14 cellular contexts compared by ENCODE assay signal in the genomic region with DNA sequence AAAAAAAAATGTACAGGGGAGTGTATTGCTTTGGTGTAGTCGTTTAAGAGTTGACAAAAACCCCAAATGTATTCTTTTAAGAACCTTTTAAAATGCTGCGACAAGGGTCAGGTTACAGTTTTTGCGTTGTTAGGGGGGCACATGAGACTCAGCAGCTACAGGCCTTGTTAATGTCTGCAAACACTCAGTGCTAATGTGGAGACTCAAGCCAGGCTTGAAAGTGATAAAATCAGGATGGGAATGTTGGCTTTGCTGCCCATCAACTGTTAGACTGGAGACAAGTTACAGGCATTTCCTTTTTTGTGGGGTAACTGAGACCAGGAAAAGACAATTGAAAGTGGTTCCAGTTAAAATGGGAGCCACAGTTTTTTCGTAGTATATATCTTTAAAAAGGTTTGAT.
DNase-seq lines count a peak whose midpoint lies in the region; ATAC-seq and TF ChIP-seq lines count a peak whose summit lies in the region.
"Had no signal": no experiment of that assay in that cellular context is flagged by ENCODE, and none has a peak within 500 bp of the region (broad histone marks: within the 10 kb centered on the region; RNA-seq: fewer than 3 reads in every experiment).

No MANE protein-coding gene starts in this region.

- no peak overlapping the region for H3K27ac ChIP-seq in gastrocnemius medialis
- H3K27ac ChIP-seq: brain microvascular endothelial cell, KMS-11, neutrophil, upper lobe of left lung had no signal

- H3K4me3 ChIP-seq in H7 (ENCODE audit: insufficient read depth, low read depth, low read length) (no peak overlapping the region), gastrocnemius medialis (no peak overlapping the region)
- H3K4me3 ChIP-seq: upper lobe of left lung had no signal

- TF ChIP-seq CTCF in WTC11 (IDR thresholded peaks at IDR 0.05) (no peak), gastrocnemius medialis (IDR thresholded peaks at IDR 0.05 in 4 of 5, conservative IDR thresholded peaks at IDR 0.05 in 1 of 5) (no peak)

- H3K27ac Mint-ChIP-seq in WTC11, result peak overlapping the region; percentile 9; the same call in 1 of the 2 replicates

- no peaks in the 10 kb centered on the region for H3K27me3 Mint-ChIP-seq in WTC11 (ENCODE audit: low read depth)

- TF ChIP-seq POLR2A in gastrocnemius medialis (IDR thresholded peaks at IDR 0.05), result no peak

- no peaks in the 10 kb centered on the region for H3K9me3 ChIP-seq in gastrocnemius medialis
- H3K9me3 ChIP-seq: neutrophil, upper lobe of left lung had no signal

- H3K27me3 ChIP-seq in H7 (ENCODE audit: control insufficient read depth, insufficient read depth, low read length), result no peaks in the 10 kb centered on the region
- H3K27me3 ChIP-seq in gastrocnemius medialis, result no peaks in the 10 kb centered on the region
- H3K27me3 ChIP-seq: brain microvascular endothelial cell, neutrophil, upper lobe of left lung had no signal

- H3K9me3 Mint-ChIP-seq in WTC11, result no peaks in the 10 kb centered on the region

- peak; percentile 40 for DNase-seq in DMS153 (lab: John Stamatoyannopoulos, UW)
- peak; percentile 23 for DNase-seq in H7
- no peak for DNase-seq in WTC11 (ENCODE audit: low spot score)
- DNase-seq in iPS-NIHi11 (ENCODE audit: low spot score), result peak; percentile 40
- DNase-seq in gastrocnemius medialis, result no peak
- DNase-seq in germinal center (ENCODE audit: low spot score), result no peak
- DNase-seq: brain microvascular endothelial cell, glutamatergic neuron, upper lobe of left lung had no signal

- H3K36me3 Mint-ChIP-seq in WTC11, result no peaks in the 10 kb centered on the region

- peaks cover 28% of the 10 kb centered on the region for H3K4me1 Mint-ChIP-seq in WTC11

- in situ Hi-C loops in gastrocnemius medialis (cut with MboI; ENCODE audit: low sequenced_read_pairs in 4 of 4), result no loop called here

- H3K36me3 ChIP-seq in H7 (replicated peaks; ENCODE audit: control insufficient read depth, insufficient read depth, low read length) (no peaks in the 10 kb centered on the region), gastrocnemius medialis (no peaks in the 10 kb centered on the region)
- H3K36me3 ChIP-seq: brain microvascular endothelial cell, neutrophil, upper lobe of left lung had no signal

- peaks cover 13% of the 10 kb centered on the region in 2 donors for H3K4me1 ChIP-seq in gastrocnemius medialis

- CTCF ChIA-PET in WTC11 (lab: Charles Lee), result no interaction called here

- POLR2A ChIA-PET in WTC11 (lab: Charles Lee), result no interaction called here

- intact Hi-C loops in gastrocnemius medialis (cut with DNase I; ENCODE audit: low total_unique reads), result no loop called here

- 0 out of 2 replicates have a peak overlapping the region, but pooled peaks have one; percentile 24 for H3K4me3 Mint-ChIP-seq in WTC11

- ATAC-seq in WTC11 (peak; percentile 71), gastrocnemius medialis (no peak), HG03108 (IDR thresholded peaks at IDR 0.05; ENCODE audit: unreplicated experiment) (no peak), GM19351 (IDR thresholded peaks at IDR 0.05; ENCODE audit: unreplicated experiment) (no peak)
- ATAC-seq: Panc1 had no signal

TF ChIP-seq in WTC11, 78 proteins besides CTCF, POLR2A, EP300 and RAD21 (continues in another document):
- TF ChIP-seq HMGA2 (CRISPR knock-in tag; IDR thresholded peaks at IDR 0.05), result no peak
- TF ChIP-seq CREB1 (CRISPR knock-in tag; IDR thresholded peaks at IDR 0.05), result no peak
- TF ChIP-seq, protein P1, sequence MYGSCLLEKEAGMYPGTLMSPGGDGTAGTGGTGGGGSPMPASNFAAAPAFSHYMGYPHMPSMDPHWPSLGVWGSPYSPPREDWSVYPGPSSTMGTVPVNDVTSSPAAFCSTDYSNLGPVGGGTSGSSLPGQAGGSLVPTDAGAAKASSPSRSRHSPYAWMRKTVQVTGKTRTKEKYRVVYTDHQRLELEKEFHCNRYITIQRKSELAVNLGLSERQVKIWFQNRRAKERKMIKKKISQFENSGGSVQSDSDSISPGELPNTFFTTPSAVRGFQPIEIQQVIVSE (CRISPR knock-in tag; IDR thresholded peaks at IDR 0.05; ENCODE audit: borderline replicate concordance), result no peak
- TF ChIP-seq ZNF423 (CRISPR knock-in tag; IDR thresholded peaks at IDR 0.05), result no peak
- no peak for TF ChIP-seq GABPB1 (CRISPR knock-in tag; IDR thresholded peaks at IDR 0.05)
- TF ChIP-seq, protein P2, sequence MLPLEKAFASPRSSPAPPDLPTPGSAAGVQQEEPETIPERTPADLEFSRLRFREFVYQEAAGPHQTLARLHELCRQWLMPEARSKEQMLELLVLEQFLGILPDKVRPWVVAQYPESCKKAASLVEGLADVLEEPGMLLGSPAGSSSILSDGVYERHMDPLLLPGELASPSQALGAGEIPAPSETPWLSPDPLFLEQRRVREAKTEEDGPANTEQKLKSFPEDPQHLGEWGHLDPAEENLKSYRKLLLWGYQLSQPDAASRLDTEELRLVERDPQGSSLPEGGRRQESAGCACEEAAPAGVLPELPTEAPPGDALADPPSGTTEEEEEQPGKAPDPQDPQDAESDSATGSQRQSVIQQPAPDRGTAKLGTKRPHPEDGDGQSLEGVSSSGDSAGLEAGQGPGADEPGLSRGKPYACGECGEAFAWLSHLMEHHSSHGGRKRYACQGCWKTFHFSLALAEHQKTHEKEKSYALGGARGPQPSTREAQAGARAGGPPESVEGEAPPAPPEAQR (CRISPR knock-in tag; IDR thresholded peaks at IDR 0.05), result no peak
- TF ChIP-seq SP1 (CRISPR knock-in tag; conservative IDR thresholded peaks at IDR 0.05), result no peak
- TF ChIP-seq, protein P3, sequence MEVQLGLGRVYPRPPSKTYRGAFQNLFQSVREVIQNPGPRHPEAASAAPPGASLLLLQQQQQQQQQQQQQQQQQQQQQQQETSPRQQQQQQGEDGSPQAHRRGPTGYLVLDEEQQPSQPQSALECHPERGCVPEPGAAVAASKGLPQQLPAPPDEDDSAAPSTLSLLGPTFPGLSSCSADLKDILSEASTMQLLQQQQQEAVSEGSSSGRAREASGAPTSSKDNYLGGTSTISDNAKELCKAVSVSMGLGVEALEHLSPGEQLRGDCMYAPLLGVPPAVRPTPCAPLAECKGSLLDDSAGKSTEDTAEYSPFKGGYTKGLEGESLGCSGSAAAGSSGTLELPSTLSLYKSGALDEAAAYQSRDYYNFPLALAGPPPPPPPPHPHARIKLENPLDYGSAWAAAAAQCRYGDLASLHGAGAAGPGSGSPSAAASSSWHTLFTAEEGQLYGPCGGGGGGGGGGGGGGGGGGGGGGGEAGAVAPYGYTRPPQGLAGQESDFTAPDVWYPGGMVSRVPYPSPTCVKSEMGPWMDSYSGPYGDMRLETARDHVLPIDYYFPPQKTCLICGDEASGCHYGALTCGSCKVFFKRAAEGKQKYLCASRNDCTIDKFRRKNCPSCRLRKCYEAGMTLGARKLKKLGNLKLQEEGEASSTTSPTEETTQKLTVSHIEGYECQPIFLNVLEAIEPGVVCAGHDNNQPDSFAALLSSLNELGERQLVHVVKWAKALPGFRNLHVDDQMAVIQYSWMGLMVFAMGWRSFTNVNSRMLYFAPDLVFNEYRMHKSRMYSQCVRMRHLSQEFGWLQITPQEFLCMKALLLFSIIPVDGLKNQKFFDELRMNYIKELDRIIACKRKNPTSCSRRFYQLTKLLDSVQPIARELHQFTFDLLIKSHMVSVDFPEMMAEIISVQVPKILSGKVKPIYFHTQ (CRISPR knock-in tag; IDR thresholded peaks at IDR 0.05), result no peak
- TF ChIP-seq, protein P4, sequence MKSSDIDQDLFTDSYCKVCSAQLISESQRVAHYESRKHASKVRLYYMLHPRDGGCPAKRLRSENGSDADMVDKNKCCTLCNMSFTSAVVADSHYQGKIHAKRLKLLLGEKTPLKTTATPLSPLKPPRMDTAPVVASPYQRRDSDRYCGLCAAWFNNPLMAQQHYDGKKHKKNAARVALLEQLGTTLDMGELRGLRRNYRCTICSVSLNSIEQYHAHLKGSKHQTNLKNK (CRISPR knock-in tag; IDR thresholded peaks at IDR 0.05), result no peak
- TF ChIP-seq IRF2 (CRISPR knock-in tag; IDR thresholded peaks at IDR 0.05; ENCODE audit: borderline replicate concordance, low read depth), result no peak
- no peak for TF ChIP-seq ZBTB21 (CRISPR knock-in tag; IDR thresholded peaks at IDR 0.05; ENCODE audit: borderline replicate concordance)
- TF ChIP-seq, protein P5, sequence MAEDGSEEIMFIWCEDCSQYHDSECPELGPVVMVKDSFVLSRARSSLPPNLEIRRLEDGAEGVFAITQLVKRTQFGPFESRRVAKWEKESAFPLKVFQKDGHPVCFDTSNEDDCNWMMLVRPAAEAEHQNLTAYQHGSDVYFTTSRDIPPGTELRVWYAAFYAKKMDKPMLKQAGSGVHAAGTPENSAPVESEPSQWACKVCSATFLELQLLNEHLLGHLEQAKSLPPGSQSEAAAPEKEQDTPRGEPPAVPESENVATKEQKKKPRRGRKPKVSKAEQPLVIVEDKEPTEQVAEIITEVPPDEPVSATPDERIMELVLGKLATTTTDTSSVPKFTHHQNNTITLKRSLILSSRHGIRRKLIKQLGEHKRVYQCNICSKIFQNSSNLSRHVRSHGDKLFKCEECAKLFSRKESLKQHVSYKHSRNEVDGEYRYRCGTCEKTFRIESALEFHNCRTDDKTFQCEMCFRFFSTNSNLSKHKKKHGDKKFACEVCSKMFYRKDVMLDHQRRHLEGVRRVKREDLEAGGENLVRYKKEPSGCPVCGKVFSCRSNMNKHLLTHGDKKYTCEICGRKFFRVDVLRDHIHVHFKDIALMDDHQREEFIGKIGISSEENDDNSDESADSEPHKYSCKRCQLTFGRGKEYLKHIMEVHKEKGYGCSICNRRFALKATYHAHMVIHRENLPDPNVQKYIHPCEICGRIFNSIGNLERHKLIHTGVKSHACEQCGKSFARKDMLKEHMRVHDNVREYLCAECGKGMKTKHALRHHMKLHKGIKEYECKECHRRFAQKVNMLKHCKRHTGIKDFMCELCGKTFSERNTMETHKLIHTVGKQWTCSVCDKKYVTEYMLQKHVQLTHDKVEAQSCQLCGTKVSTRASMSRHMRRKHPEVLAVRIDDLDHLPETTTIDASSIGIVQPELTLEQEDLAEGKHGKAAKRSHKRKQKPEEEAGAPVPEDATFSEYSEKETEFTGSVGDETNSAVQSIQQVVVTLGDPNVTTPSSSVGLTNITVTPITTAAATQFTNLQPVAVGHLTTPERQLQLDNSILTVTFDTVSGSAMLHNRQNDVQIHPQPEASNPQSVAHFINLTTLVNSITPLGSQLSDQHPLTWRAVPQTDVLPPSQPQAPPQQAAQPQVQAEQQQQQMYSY (CRISPR knock-in tag; IDR thresholded peaks at IDR 0.05), result no peak

Comparison
In these comparisons a context has a peak if more than half of its experiments do, and no peak if none do; other contexts are left out.
1. DNase-seq: peak in DMS153 (single experiment), H7 (single experiment) and iPS-NIHi11 (single experiment); none in WTC11 (single experiment), gastrocnemius medialis (0 of 2) and germinal center (single experiment).